Comparison of ENCODE assay signal across 13 cellular contexts in genomic region chr3:17901893-17902292, GRCh38.
DNase-seq lines count a peak whose midpoint lies in the region; ATAC-seq and TF ChIP-seq lines count a peak whose summit lies in the region.
"Had no signal": no experiment of that assay in that cellular context is flagged by ENCODE, and none has a peak within 500 bp of the region (broad histone marks: within the 10 kb centered on the region; RNA-seq: fewer than 3 reads in every experiment).

No MANE protein-coding gene starts in this region.

- no peaks in the 10 kb centered on the region for H3K27me3 Mint-ChIP-seq in stimulated activated memory B cell treated with anti-CD40 and anti-IgM and Interleukin-4, amounts not matched to agents 10 μg/mL and 1 μg/mL and 100 μg/mL, for 72 hours

- no peaks in the 10 kb centered on the region for H3K9me3 ChIP-seq in SK-N-SH
- peaks cover 19% of the 10 kb centered on the region for H3K9me3 ChIP-seq in Loucy (ENCODE audit: insufficient read depth, low read depth, low read length)
- H3K9me3 ChIP-seq in ascending aorta = no peaks in the 10 kb centered on the region
- H3K9me3 ChIP-seq: pancreas had no signal

- H3K27ac Mint-ChIP-seq in stimulated activated memory B cell treated with anti-CD40 and anti-IgM and Interleukin-4, amounts not matched to agents 10 μg/mL and 1 μg/mL and 100 μg/mL, for 72 hours = no peak overlapping the region

- no peak overlapping the region; the same call in 1 of the 2 replicates for H3K4me2 ChIP-seq in SK-N-SH
- H3K4me2 ChIP-seq in Loucy (ENCODE audit: low read depth, low read length, poor library complexity, severe bottlenecking) = peak overlapping the region; percentile 27

- ATAC-seq in SK-N-SH treated with all-trans-retinoic acid at 6 μM for 48 hours (peak; percentile 51), HG02973 (IDR thresholded peaks at IDR 0.05; ENCODE audit: unreplicated experiment) (peak; percentile 65)
- ATAC-seq in stimulated activated memory B cell treated with anti-CD40 and anti-IgM and Interleukin-4, amounts not matched to agents 10 μg/mL and 1 μg/mL and 100 μg/mL, for 72 hours = peak; percentile 77
- ATAC-seq: pancreas had no signal

- DNase-seq in SK-N-SH = no peak
- DNase-seq in ascending aorta (ENCODE audit: low spot score in 2 of 2) = no peak
- DNase-seq in DMS153 treated with DMSO at 0.1 percent for 48 hours (lab: John Stamatoyannopoulos, UW; ENCODE audit: unreplicated experiment) = no peak
- DNase-seq in superior temporal gyrus (ENCODE audit: extremely low spot score) = no peak
- DNase-seq: 8988T; activated CD4-positive, CD25-positive, alpha-beta regulatory T cell treated with anti-CD3 and anti-CD28 coated beads, Interleukin-2, amount 50 U/mL, for 72 hours; glutamatergic neuron; pancreas; substantia nigra had no signal

- H2AFZ ChIP-seq in SK-N-SH (ENCODE audit: low read depth) = no peak overlapping the region
- H2AFZ ChIP-seq in Loucy (ENCODE audit: low read length) = peak overlapping the region; percentile 16; the same call in 1 of the 2 replicates

- CTCF ChIA-PET in SK-N-SH (lab: Yijun Ruan, JAX) = no interaction called here

- no peaks in the 10 kb centered on the region for H4K20me1 ChIP-seq in SK-N-SH (ENCODE audit: insufficient read depth)
- H4K20me1 ChIP-seq in Loucy (ENCODE audit: insufficient read depth, low read length, poor library complexity, severe bottlenecking) = no peaks in the 10 kb centered on the region

- intact Hi-C loops in ascending aorta (cut with DNase I) = no loop called here

- H3K27ac ChIP-seq in SK-N-SH (ENCODE audit: low read depth in 2 of 2, low read length in 1 of 2) (no peak overlapping the region), ascending aorta (no peak overlapping the region)
- H3K27ac ChIP-seq: pancreas had no signal

- H3K9me2 ChIP-seq in SK-N-SH (no peaks in the 10 kb centered on the region), Loucy (replicated peaks; ENCODE audit: low read depth, low read length) (no peaks in the 10 kb centered on the region)

- H3K4me3 Mint-ChIP-seq in stimulated activated memory B cell treated with anti-CD40 and anti-IgM and Interleukin-4, amounts not matched to agents 10 μg/mL and 1 μg/mL and 100 μg/mL, for 72 hours = no peak overlapping the region

- no peak for TF ChIP-seq EP300 in SK-N-SH (IDR thresholded peaks at IDR 0.05; ENCODE audit: borderline replicate concordance in 1 of 2, low read depth in 1 of 2, low read length in 1 of 2)

- POLR2A ChIA-PET in SK-N-SH (lab: Yijun Ruan, JAX) = no interaction called here

- H3K4me1 ChIP-seq in SK-N-SH (ENCODE audit: control insufficient read depth in 1 of 2, insufficient read depth in 2 of 2, low read depth in 1 of 2, low read length in 1 of 2) (no peaks in the 10 kb centered on the region), Loucy (ENCODE audit: insufficient read depth, low read length, poor library complexity, severe bottlenecking) (peaks cover 49% of the 10 kb centered on the region), ascending aorta (no peaks in the 10 kb centered on the region)
- H3K4me1 ChIP-seq: pancreas had no signal

- H3K4me3 ChIP-seq in SK-N-SH (ENCODE audit: low read depth in 2 of 2, low read length in 1 of 2) = no peak overlapping the region
- no peak overlapping the region for H3K4me3 ChIP-seq in Loucy (ENCODE audit: low read length, poor library complexity, severe bottlenecking)
- H3K4me3 ChIP-seq in ascending aorta = no peak overlapping the region
- H3K4me3 ChIP-seq: pancreas had no signal

- H3K27me3 ChIP-seq in SK-N-SH (ENCODE audit: insufficient read depth) (no peaks in the 10 kb centered on the region), Loucy (ENCODE audit: insufficient read depth, low read length, poor library complexity, severe bottlenecking) (no peaks in the 10 kb centered on the region), ascending aorta (no peaks in the 10 kb centered on the region)
- H3K27me3 ChIP-seq: pancreas had no signal

- H3K9me3 Mint-ChIP-seq in stimulated activated memory B cell treated with anti-CD40 and anti-IgM and Interleukin-4, amounts not matched to agents 10 μg/mL and 1 μg/mL and 100 μg/mL, for 72 hours = no peaks in the 10 kb centered on the region

- TF ChIP-seq CTCF in SK-N-SH (IDR thresholded peaks at IDR 0.05) = no peak
- no peak for TF ChIP-seq CTCF in Loucy (conservative IDR thresholded peaks at IDR 0.05; ENCODE audit: low read length)
- TF ChIP-seq CTCF in ascending aorta (IDR thresholded peaks at IDR 0.05) = no peak

- no peaks in the 10 kb centered on the region for H3K36me3 Mint-ChIP-seq in stimulated activated memory B cell treated with anti-CD40 and anti-IgM and Interleukin-4, amounts not matched to agents 10 μg/mL and 1 μg/mL and 100 μg/mL, for 72 hours

- WGBS in SK-N-SH (ENCODE audit: low lambda C conversion rate) = 26% methylated on average over 1 of the region's 1 CpG

- H3K4me1 Mint-ChIP-seq in stimulated activated memory B cell treated with anti-CD40 and anti-IgM and Interleukin-4, amounts not matched to agents 10 μg/mL and 1 μg/mL and 100 μg/mL, for 72 hours = peaks cover 17% of the 10 kb centered on the region

- no peak for TF ChIP-seq RAD21 in SK-N-SH (IDR thresholded peaks at IDR 0.05; ENCODE audit: low read length)

- H3K36me3 ChIP-seq in SK-N-SH (replicated peaks in 1 of 2; ENCODE audit: control insufficient read depth in 1 of 2, insufficient read depth in 2 of 2, low read length in 1 of 2) (no peaks in the 10 kb centered on the region), Loucy (ENCODE audit: insufficient read depth, low read length) (no peaks in the 10 kb centered on the region; the same call in 1 of the 2 replicates), ascending aorta (no peaks in the 10 kb centered on the region)
- H3K36me3 ChIP-seq: pancreas had no signal

- no peaks in the 10 kb centered on the region for H3F3A ChIP-seq in SK-N-SH (replicated peaks; ENCODE audit: insufficient read depth)
- H3F3A ChIP-seq in Loucy (ENCODE audit: low read depth) = peaks cover 7% of the 10 kb centered on the region; the same call in 1 of the 2 replicates

- H3K9ac ChIP-seq in SK-N-SH (no peak overlapping the region), Loucy (ENCODE audit: low read depth, low read length, poor library complexity, severe bottlenecking) (peak overlapping the region; percentile 34)

- H3K79me2 ChIP-seq in SK-N-SH (ENCODE audit: insufficient read depth) = no peaks in the 10 kb centered on the region
- no peaks in the 10 kb centered on the region for H3K79me2 ChIP-seq in Loucy (ENCODE audit: insufficient read depth, low read length)

TF ChIP-seq in SK-N-SH treated with all-trans-retinoic acid at 6 μM for 48 hours, 23 proteins besides CTCF, POLR2A, EP300 and RAD21 (continues in another document):
- TF ChIP-seq RARB (CRISPR knock-in tag; IDR thresholded peaks at IDR 0.05) (no peak), ZC3H10 (CRISPR knock-in tag; IDR thresholded peaks at IDR 0.05) (0 out of 2 replicates have a peak, but pooled peaks have one; percentile 49), POU6F1 (CRISPR knock-in tag; IDR thresholded peaks at IDR 0.05; ENCODE audit: borderline replicate concordance, low read depth) (no peak), ZFP3 (CRISPR knock-in tag; IDR thresholded peaks at IDR 0.05) (no peak)

TF ChIP-seq in SK-N-SH, 30 proteins besides CTCF, POLR2A, EP300 and RAD21 (continues in another document):
- TF ChIP-seq EZH2phosphoT487 (IDR thresholded peaks at IDR 0.05; ENCODE audit: borderline replicate concordance, low read depth) (no peak), PBX3 (IDR thresholded peaks at IDR 0.05) (no peak), RFX5 (IDR thresholded peaks at IDR 0.05; ENCODE audit: low read length) (no peak), SIN3A (IDR thresholded peaks at IDR 0.05; ENCODE audit: borderline replicate concordance, low read depth, low read length) (no peak), REST (IDR thresholded peaks at IDR 0.05; ENCODE audit: low read depth, low read length) (no peak), MXI1 (IDR thresholded peaks at IDR 0.05; ENCODE audit: low read depth, low read length) (no peak), GABPA (IDR thresholded peaks at IDR 0.05; ENCODE audit: low read depth) (no peak), CHD2 (IDR thresholded peaks at IDR 0.05; ENCODE audit: low read length, partially characterized antibody) (no peak), POLR2AphosphoS5 (IDR thresholded peaks at IDR 0.05; ENCODE audit: low read depth, low read length) (no peak), NFIC (IDR thresholded peaks at IDR 0.05; ENCODE audit: borderline replicate concordance) (no peak), FOSL2 (IDR thresholded peaks at IDR 0.05; ENCODE audit: borderline replicate concordance, low read depth) (no peak)
